Comparison of ENCODE assay signal across 22 cellular contexts in the genomic region with DNA sequence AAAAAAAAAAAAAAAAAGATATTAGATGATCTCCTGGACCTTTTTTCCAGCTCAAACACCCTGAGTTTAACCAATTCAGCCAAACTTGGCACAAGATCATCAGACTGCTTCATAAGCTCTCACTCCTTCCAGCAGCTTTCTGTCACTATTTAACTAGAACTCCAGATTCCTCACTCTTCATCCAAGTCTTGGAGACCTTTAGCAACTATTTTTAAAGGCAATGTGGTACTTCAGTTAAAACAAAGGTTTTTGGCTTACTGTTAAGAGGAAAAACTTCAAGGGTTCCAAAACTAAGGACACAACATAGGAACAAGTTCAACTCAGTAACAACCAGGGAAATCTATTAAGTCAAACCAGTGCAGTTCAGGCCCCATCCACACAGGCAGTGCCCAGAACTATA. TPM values are rescaled to one million over a fixed set of nuclear protein-coding genes. Genes with fewer than 3 reads are reported as not detected.
"Had no signal": no experiment of that assay in that cellular context is flagged by ENCODE, and none has a peak within 500 bp of the region (broad histone marks: within the 10 kb centered on the region; RNA-seq: fewer than 3 reads in every experiment).

No MANE protein-coding gene starts in this region.

- H3K27ac ChIP-seq: coronary artery, gastrocnemius medialis, heart left ventricle, right atrium auricular region, transverse colon, uterus had no signal

- H3K27me3 ChIP-seq: gastrocnemius medialis, right atrium auricular region, transverse colon, uterus had no signal

- H3K36me3 Mint-ChIP-seq: activated CD8-positive, alpha-beta memory T cell treated with anti-CD3 and anti-CD28 coated beads, Interleukin-2, amount 10 ng/mL, durations not matched to agents 7 days and 5 days; activated naive CD8-positive, alpha-beta T cell treated with anti-CD3 and anti-CD28 coated beads for 36 hours; natural killer cell had no signal

- ATAC-seq: activated CD8-positive, alpha-beta memory T cell treated with anti-CD3 and anti-CD28 coated beads, Interleukin-2, amount 10 ng/mL, durations not matched to agents 7 days and 5 days; esophagus mucosa; gastrocnemius medialis; heart left ventricle; left lobe of liver; natural killer cell had no signal

- H3K4me1 Mint-ChIP-seq: activated CD4-positive, alpha-beta memory T cell treated with anti-CD3 and anti-CD28 coated beads, Interleukin-2, amount 10 ng/mL, durations not matched to agents 7 days and 5 days; activated CD8-positive, alpha-beta memory T cell treated with anti-CD3 and anti-CD28 coated beads, Interleukin-2, amount 10 ng/mL, durations not matched to agents 7 days and 5 days; activated naive CD8-positive, alpha-beta T cell treated with anti-CD3 and anti-CD28 coated beads for 36 hours; central memory CD8-positive, alpha-beta T cell; natural killer cell had no signal

- DNase-seq: activated CD4-positive, alpha-beta memory T cell treated with anti-CD3 and anti-CD28 coated beads, Interleukin-2, amount 10 ng/mL, durations not matched to agents 7 days and 5 days; activated CD4-positive, alpha-beta T cell treated with anti-CD3 and anti-CD28 coated beads for 48 hours; activated CD4-positive, CD25-positive, alpha-beta regulatory T cell; activated CD8-positive, alpha-beta memory T cell treated with anti-CD3 and anti-CD28 coated beads, Interleukin-2, amount 10 ng/mL, durations not matched to agents 7 days and 5 days; activated naive CD4-positive, alpha-beta T cell; activated naive CD8-positive, alpha-beta T cell treated with anti-CD3 and anti-CD28 coated beads for 36 hours; amniotic stem cell; gastrocnemius medialis; heart left ventricle; natural killer cell; posterior cingulate gyrus; stimulated activated CD4-positive, alpha-beta T cell treated with anti-CD3 and anti-CD28 coated beads, Interleukin-2, amount 100 ng/mL, for 24 hours; stimulated activated naive CD4-positive, alpha-beta T cell treated with Interleukin-2 at 50 U/mL for 16 hours; T-helper 1 cell; T1000; transverse colon; uterus had no signal

- H3K4me3 Mint-ChIP-seq: activated CD4-positive, alpha-beta memory T cell treated with anti-CD3 and anti-CD28 coated beads, Interleukin-2, amount 10 ng/mL, durations not matched to agents 7 days and 5 days; activated CD8-positive, alpha-beta memory T cell treated with anti-CD3 and anti-CD28 coated beads, Interleukin-2, amount 10 ng/mL, durations not matched to agents 7 days and 5 days; activated naive CD8-positive, alpha-beta T cell treated with anti-CD3 and anti-CD28 coated beads for 36 hours; central memory CD8-positive, alpha-beta T cell; natural killer cell had no signal

- H3K27me3 Mint-ChIP-seq: activated CD4-positive, alpha-beta memory T cell treated with anti-CD3 and anti-CD28 coated beads, Interleukin-2, amount 10 ng/mL, durations not matched to agents 7 days and 5 days; activated CD8-positive, alpha-beta memory T cell treated with anti-CD3 and anti-CD28 coated beads, Interleukin-2, amount 10 ng/mL, durations not matched to agents 7 days and 5 days; activated naive CD8-positive, alpha-beta T cell treated with anti-CD3 and anti-CD28 coated beads for 36 hours; central memory CD8-positive, alpha-beta T cell had no signal

- H3K9me3 ChIP-seq: gastrocnemius medialis, heart left ventricle, right atrium auricular region, transverse colon, uterus had no signal

- H3K4me1 ChIP-seq: gastrocnemius medialis, heart left ventricle, right atrium auricular region, transverse colon, uterus had no signal

- H3K9me3 Mint-ChIP-seq: central memory CD8-positive, alpha-beta T cell; natural killer cell had no signal

- H3K27ac Mint-ChIP-seq: activated CD4-positive, alpha-beta memory T cell treated with anti-CD3 and anti-CD28 coated beads, Interleukin-2, amount 10 ng/mL, durations not matched to agents 7 days and 5 days; activated CD8-positive, alpha-beta memory T cell treated with anti-CD3 and anti-CD28 coated beads, Interleukin-2, amount 10 ng/mL, durations not matched to agents 7 days and 5 days; activated naive CD8-positive, alpha-beta T cell treated with anti-CD3 and anti-CD28 coated beads for 36 hours; natural killer cell had no signal

- H3K4me3 ChIP-seq: coronary artery, gastrocnemius medialis, heart left ventricle, right atrium auricular region, transverse colon, uterus had no signal

- H3K36me3 ChIP-seq: gastrocnemius medialis, heart left ventricle, right atrium auricular region, transverse colon, uterus had no signal

RNA-seq across cellular contexts. Expression of gene LAMA1, which starts 23.2 kb away (rescaled TPM):
- total RNA-seq: activated CD4-positive, alpha-beta memory T cell treated with anti-CD3 and anti-CD28 coated beads, Interleukin-2, amount 10 ng/mL, durations not matched to agents 7 days and 5 days; activated CD8-positive, alpha-beta memory T cell treated with anti-CD3 and anti-CD28 coated beads, Interleukin-2, amount 10 ng/mL, durations not matched to agents 7 days and 5 days; activated naive CD8-positive, alpha-beta T cell treated with anti-CD3 and anti-CD28 coated beads for 36 hours; natural killer cell had no signal
